In the genomic region with DNA sequence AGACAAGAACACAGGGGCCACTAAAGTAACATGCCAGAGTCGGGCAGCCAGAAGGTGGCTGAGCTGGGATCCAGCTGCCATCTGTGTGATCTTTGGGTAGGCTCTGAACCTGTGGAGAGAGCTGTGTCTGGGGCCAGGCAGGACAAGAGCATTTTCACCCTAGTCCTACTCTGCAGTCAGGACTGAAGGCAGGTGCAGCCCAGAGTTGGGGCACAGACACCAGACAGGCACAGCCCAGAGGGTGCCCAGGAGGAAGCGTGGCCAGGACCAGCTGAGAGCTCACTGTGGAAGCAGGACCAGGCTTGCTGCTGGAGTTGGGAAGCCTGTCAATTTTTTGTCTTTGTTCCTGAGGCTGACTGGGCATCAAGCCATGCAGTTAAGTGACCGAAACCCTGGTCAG, we compare ENCODE assay signal across 19 cellular contexts.
A peak's percentile ranks its signal among the peaks of the same experiment; 100 is the strongest.
DNase-seq lines count a peak whose midpoint lies in the region; ATAC-seq and TF ChIP-seq lines count a peak whose summit lies in the region.
"Had no signal": no experiment of that assay in that cellular context is flagged by ENCODE, and none has a peak within 500 bp of the region (broad histone marks: within the 10 kb centered on the region; RNA-seq: fewer than 3 reads in every experiment).

No MANE protein-coding gene starts in this region.

- H3K9me3 Mint-ChIP-seq in endodermal cell (no peaks in the 10 kb centered on the region), type B pancreatic cell (no peaks in the 10 kb centered on the region)
- H3K9me3 Mint-ChIP-seq: activated naive CD8-positive, alpha-beta T cell treated with anti-CD3 and anti-CD28 coated beads for 36 hours; nephron; T-cell had no signal

- H3K36me3 Mint-ChIP-seq in endodermal cell (ENCODE audit: low read depth) (no peaks in the 10 kb centered on the region), type B pancreatic cell (no peaks in the 10 kb centered on the region)
- H3K36me3 Mint-ChIP-seq: activated naive CD8-positive, alpha-beta T cell treated with anti-CD3 and anti-CD28 coated beads for 36 hours; T-cell had no signal

- H3K27ac ChIP-seq in Peyer's patch, result no peak overlapping the region
- H3K27ac ChIP-seq in endodermal cell (ENCODE audit: low read depth, low read length), result no peak overlapping the region
- H3K27ac ChIP-seq: lower lobe of right lung, SJSA1 had no signal

- H3K27ac Mint-ChIP-seq in endodermal cell (no peak overlapping the region), type B pancreatic cell (no peak overlapping the region)
- H3K27ac Mint-ChIP-seq: activated CD8-positive, alpha-beta T cell treated with anti-CD3 and anti-CD28 coated beads, Interleukin-2, amount 10 ng/mL, durations not matched to agents 7 days and 5 days; activated naive CD8-positive, alpha-beta T cell treated with anti-CD3 and anti-CD28 coated beads for 36 hours; nephron; T-cell had no signal

- H3K27me3 Mint-ChIP-seq in endodermal cell (ENCODE audit: insufficient read depth) (no peaks in the 10 kb centered on the region), type B pancreatic cell (no peaks in the 10 kb centered on the region)
- H3K27me3 Mint-ChIP-seq: activated naive CD8-positive, alpha-beta T cell treated with anti-CD3 and anti-CD28 coated beads for 36 hours had no signal

- H3K4me3 ChIP-seq in Peyer's patch (no peak overlapping the region), endodermal cell (ENCODE audit: low read length) (no peak overlapping the region)
- H3K4me3 ChIP-seq: lower lobe of right lung, SJSA1, smooth muscle cell had no signal

- peaks cover 6% of the 10 kb centered on the region for H3K4me1 Mint-ChIP-seq in endodermal cell
- no peaks in the 10 kb centered on the region for H3K4me1 Mint-ChIP-seq in type B pancreatic cell (ENCODE audit: unreplicated experiment)
- H3K4me1 Mint-ChIP-seq: activated naive CD8-positive, alpha-beta T cell treated with anti-CD3 and anti-CD28 coated beads for 36 hours; nephron; T-cell had no signal

- DNase-seq in Peyer's patch, result peak in 2 of 3 donors; percentile 21 to 32
- peak; percentile 31 for DNase-seq in endodermal cell
- peak; percentile 75 for DNase-seq in left lobe of liver (ENCODE audit: low spot score)
- DNase-seq in type B pancreatic cell (ENCODE audit: extremely low spot score, unreplicated experiment), result peak; percentile 24
- DNase-seq in T-helper 1 cell, result no peak
- DNase-seq in SHP77 treated with DMSO at 0.1 percent for 48 hours (lab: John Stamatoyannopoulos, UW), result no peak
- no peak for DNase-seq in SHP77 (lab: John Stamatoyannopoulos, UW)
- DNase-seq: activated CD8-positive, alpha-beta T cell treated with anti-CD3 and anti-CD28 coated beads, Interleukin-2, amount 10 ng/mL, durations not matched to agents 7 days and 5 days; activated effector memory CD4-positive, alpha-beta T cell treated with Interleukin-2 at 50 U/mL for 16 hours; activated naive CD8-positive, alpha-beta T cell treated with anti-CD3 and anti-CD28 coated beads for 36 hours; dermis blood vessel endothelial cell; lower lobe of right lung; NCI-H1694; NCI-H510A; T-cell had no signal

- no peak overlapping the region for H3K4me3 Mint-ChIP-seq in endodermal cell
- H3K4me3 Mint-ChIP-seq in type B pancreatic cell, result no peak overlapping the region
- H3K4me3 Mint-ChIP-seq: activated CD8-positive, alpha-beta T cell treated with anti-CD3 and anti-CD28 coated beads, Interleukin-2, amount 10 ng/mL, durations not matched to agents 7 days and 5 days; activated naive CD8-positive, alpha-beta T cell treated with anti-CD3 and anti-CD28 coated beads for 36 hours; nephron; T-cell had no signal

- H3K4me1 ChIP-seq in Peyer's patch (no peaks in the 10 kb centered on the region), endodermal cell (ENCODE audit: control insufficient read depth, insufficient read depth, low read length) (no peaks in the 10 kb centered on the region)
- H3K4me1 ChIP-seq: lower lobe of right lung had no signal

- H3K36me3 ChIP-seq in Peyer's patch, result no peaks in the 10 kb centered on the region
- H3K36me3 ChIP-seq in endodermal cell (ENCODE audit: control insufficient read depth, insufficient read depth, low read length), result no peaks in the 10 kb centered on the region
- H3K36me3 ChIP-seq: lower lobe of right lung, SJSA1 had no signal

- H3K9ac ChIP-seq in endodermal cell (ENCODE audit: extremely low read depth, low read length, poor library complexity, severe bottlenecking), result no peak overlapping the region

- no peaks in the 10 kb centered on the region for H3K9me3 ChIP-seq in Peyer's patch
- no peaks in the 10 kb centered on the region for H3K9me3 ChIP-seq in endodermal cell (ENCODE audit: control insufficient read depth, low read length)
- H3K9me3 ChIP-seq: lower lobe of right lung, SJSA1 had no signal

- ATAC-seq in left lobe of liver, result peak; percentile 53
- ATAC-seq: activated CD8-positive, alpha-beta T cell treated with anti-CD3 and anti-CD28 coated beads, Interleukin-2, amount 10 ng/mL, durations not matched to agents 7 days and 5 days; lower lobe of right lung; Panc1; T-cell had no signal

- no peak for TF ChIP-seq POLR2A in Peyer's patch (IDR thresholded peaks at IDR 0.05)

- TF ChIP-seq CTCF in Peyer's patch (IDR thresholded peaks at IDR 0.05), result no peak
- TF ChIP-seq CTCF in endodermal cell (conservative IDR thresholded peaks at IDR 0.05), result no peak
- no peak for TF ChIP-seq CTCF in type B pancreatic cell (conservative IDR thresholded peaks at IDR 0.05)

- WGBS in endodermal cell (ENCODE audit: insufficient coverage in 1 of 2, insufficient read length in 1 of 2), 2 experiments, result 40 to 90% methylated on average over 1 to 3 of the region's 3 CpGs

- H3K27me3 ChIP-seq in Peyer's patch (no peaks in the 10 kb centered on the region), endodermal cell (ENCODE audit: control insufficient read depth, insufficient read depth, low read length, poor library complexity, severe bottlenecking) (no peaks in the 10 kb centered on the region)
- H3K27me3 ChIP-seq: SJSA1 had no signal

Comparison
In these comparisons a context has a peak if more than half of its experiments do, and no peak if none do; other contexts are left out.
1. DNase-seq: peak in Peyer's patch (2 of 3), endodermal cell (single experiment), left lobe of liver (single experiment) and type B pancreatic cell (single experiment); none in T-helper 1 cell (0 of 5), SHP77 treated with DMSO at 0.1 percent for 48 hours (single experiment) and SHP77 (0 of 2).